In the genomic region with DNA sequence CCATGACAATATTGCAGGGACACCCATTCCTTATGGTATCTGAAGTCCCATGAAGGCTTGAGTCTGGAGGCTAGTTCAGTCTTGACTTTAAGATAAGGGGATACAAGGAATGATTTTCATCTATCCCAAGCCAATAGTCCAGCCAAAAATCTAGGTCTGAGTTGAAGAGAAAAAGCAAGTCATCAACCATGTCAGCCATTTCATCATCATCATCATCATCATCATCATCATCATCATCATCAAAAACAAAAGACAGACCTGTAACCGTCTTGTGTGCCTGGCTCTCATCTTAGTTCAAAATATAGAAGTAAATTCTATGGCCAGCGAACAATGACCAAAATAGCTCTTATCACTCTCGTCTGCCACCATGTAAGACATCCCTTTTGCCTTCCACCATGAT, we compare ENCODE assay signal across 4 cellular contexts. TPM values are rescaled to one million over a fixed set of nuclear protein-coding genes. Genes with fewer than 3 reads are reported as not detected.
"Had no signal": no experiment of that assay in that cellular context is flagged by ENCODE, and none has a peak within 500 bp of the region (broad histone marks: within the 10 kb centered on the region; RNA-seq: fewer than 3 reads in every experiment).

No MANE protein-coding gene starts in this region.

RNA-seq across cellular contexts. Expression of a gene that starts 59.5 kb away (rescaled TPM):
- total RNA-seq: LHCN-M2, M059J, MCF 10A, NCI-H460 had no signal
